20 cellular contexts compared by ENCODE assay signal in genomic region chr18:61580061-61580460, GRCh38.
DNase-seq lines count a peak whose midpoint lies in the region; ATAC-seq, FAIRE-seq and TF ChIP-seq lines count a peak whose summit lies in the region.
"Had no signal": no experiment of that assay in that cellular context is flagged by ENCODE, and none has a peak within 500 bp of the region (broad histone marks: within the 10 kb centered on the region; RNA-seq: fewer than 3 reads in every experiment).

No MANE protein-coding gene starts in this region.

- no peak overlapping the region for H3K4me3 Mint-ChIP-seq in astrocyte (ENCODE audit: unreplicated experiment)

- peak overlapping the region; percentile 14 for H3K27ac Mint-ChIP-seq in astrocyte (ENCODE audit: unreplicated experiment)

- H3K79me2 ChIP-seq in astrocyte (ENCODE audit: insufficient read depth, low read length): no peaks in the 10 kb centered on the region

- no peak overlapping the region for H2AFZ ChIP-seq in astrocyte (ENCODE audit: low read depth, low read length)

- no peak for FAIRE-seq in astrocyte (lab: Jason Lieb, UNC)
- FAIRE-seq: A204.1, GM12892, HepG2 had no signal

- H3K27me3 Mint-ChIP-seq in astrocyte (ENCODE audit: low read depth, unreplicated experiment): peaks cover 7% of the 10 kb centered on the region

- H3K4me1 Mint-ChIP-seq in astrocyte (ENCODE audit: low read depth, unreplicated experiment): peaks cover 18% of the 10 kb centered on the region

- H4K20me1 ChIP-seq in astrocyte (ENCODE audit: insufficient read depth, low read length): no peaks in the 10 kb centered on the region

- H3K4me1 ChIP-seq in astrocyte (ENCODE audit: insufficient read depth, low read length): peaks cover 11% of the 10 kb centered on the region

- DNase-seq in AG10803 (ENCODE audit: low read depth) (peak; percentile 71), LHCN-M2 (ENCODE audit: low read depth) (peak; percentile 74), astrocyte (ENCODE audit: low read depth) (no peak), iris pigment epithelial cell (ENCODE audit: low read depth) (peak; percentile 23), iPS-NIHi11 (ENCODE audit: low spot score) (no peak)
- DNase-seq in activated CD4-positive, alpha-beta T cell treated with anti-CD3 and anti-CD28 coated beads, Interleukin-2, amount 50 U/mL, for 1 hour: no peak
- DNase-seq: DMS79, GDM1, GOT3, NCI-H1930, NCI-H2171, NCI-H446 treated with DMSO at 0.1 percent for 48 hours, NCI-H774, Peyer's patch, SHP77 had no signal

- ATAC-seq in HG03460 (IDR thresholded peaks at IDR 0.05; ENCODE audit: unreplicated experiment) (no peak), HG02642 (IDR thresholded peaks at IDR 0.05; ENCODE audit: poor library complexity, unreplicated experiment) (no peak)
- ATAC-seq: HepG2 had no signal

- H3K4me3 ChIP-seq in AG10803 (ENCODE audit: low read length) (no peak overlapping the region), astrocyte (ENCODE audit: insufficient read depth, low read depth, low read length) (no peak overlapping the region)
- H3K4me3 ChIP-seq: Peyer's patch had no signal

- no peaks in the 10 kb centered on the region for H3K9me3 ChIP-seq in astrocyte (ENCODE audit: insufficient read depth, low read depth, low read length)
- H3K9me3 ChIP-seq: Peyer's patch had no signal

- peaks cover 2% of the 10 kb centered on the region for H3K36me3 Mint-ChIP-seq in astrocyte (ENCODE audit: low read depth, unreplicated experiment)

- H3K27ac ChIP-seq in astrocyte (ENCODE audit: low read depth, low read length): no peak overlapping the region
- H3K27ac ChIP-seq: Peyer's patch had no signal

- no peak overlapping the region for H3K9ac ChIP-seq in astrocyte (ENCODE audit: low read length)

- no peak overlapping the region for H3K4me2 ChIP-seq in astrocyte (ENCODE audit: low read length)

- H3K36me3 ChIP-seq in astrocyte (ENCODE audit: insufficient read depth, low read length): no peaks in the 10 kb centered on the region
- H3K36me3 ChIP-seq: Peyer's patch had no signal

- TF ChIP-seq CTCF in AG10803 (conservative IDR thresholded peaks at IDR 0.05; ENCODE audit: low read length) (no peak), astrocyte (IDR thresholded peaks at IDR 0.05; ENCODE audit: insufficient read depth, low read depth, low read length) (no peak)

- peaks cover 3% of the 10 kb centered on the region for H3K9me3 Mint-ChIP-seq in astrocyte (ENCODE audit: unreplicated experiment)

- no peaks in the 10 kb centered on the region for H3K27me3 ChIP-seq in astrocyte (ENCODE audit: insufficient read depth, low read length)
- H3K27me3 ChIP-seq: Peyer's patch had no signal

Comparison
In these comparisons a context has a peak if more than half of its experiments do, and no peak if none do; other contexts are left out.
1. DNase-seq: peak in AG10803 (single experiment), LHCN-M2 (single experiment) and iris pigment epithelial cell (single experiment); none in astrocyte (single experiment), activated CD4-positive, alpha-beta T cell treated with anti-CD3 and anti-CD28 coated beads, Interleukin-2, amount 50 U/mL, for 1 hour (single experiment) and iPS-NIHi11 (single experiment).